In genomic region chr6:3887150-3887700, GRCh38 we compare ENCODE assay signal across 9 cellular contexts. TPM values are rescaled to one million over a fixed set of nuclear protein-coding genes. Genes with fewer than 3 reads are reported as not detected.
A peak's percentile ranks its signal among the peaks of the same experiment; 100 is the strongest.
DNase-seq lines count a peak whose midpoint lies in the region; ATAC-seq and TF ChIP-seq lines count a peak whose summit lies in the region.
"Had no signal": no experiment of that assay in that cellular context is flagged by ENCODE, and none has a peak within 500 bp of the region (broad histone marks: within the 10 kb centered on the region; RNA-seq: fewer than 3 reads in every experiment).

No MANE protein-coding gene starts in this region.

- TF ChIP-seq POLR2A in body of pancreas (IDR thresholded peaks at IDR 0.05): no peak

- H3K4me1 Mint-ChIP-seq in activated CD4-positive, alpha-beta memory T cell treated with anti-CD3 and anti-CD28 coated beads for 36 hours (ENCODE audit: low read depth): no peaks in the 10 kb centered on the region
- no peaks in the 10 kb centered on the region for H3K4me1 Mint-ChIP-seq in activated CD4-positive, alpha-beta memory T cell treated with anti-CD3 and anti-CD28 coated beads, Interleukin-2, amount 10 ng/mL, durations not matched to agents 7 days and 5 days
- H3K4me1 Mint-ChIP-seq in type B pancreatic cell (ENCODE audit: unreplicated experiment): peaks cover 34% of the 10 kb centered on the region
- H3K4me1 Mint-ChIP-seq in activated CD8-positive, alpha-beta memory T cell treated with anti-CD3 and anti-CD28 coated beads, Interleukin-2, amount 10 ng/mL, durations not matched to agents 7 days and 5 days: no peaks in the 10 kb centered on the region

- no peak overlapping the region for H3K27ac ChIP-seq in body of pancreas
- H3K27ac ChIP-seq: BLaER1 treated with 17β-estradiol and CSF1 and Interleukin-3, amounts not matched to agents 10 nM and 100 nM had no signal

- intact Hi-C loops in activated CD4-positive, alpha-beta memory T cell treated with anti-CD3 and anti-CD28 coated beads for 36 hours (cut with micrococcal nuclease): loop anchor here (1.0 kb wide), 2 partner anchors 139 to 145 kb away; no protein-coding TSS in a partner anchor
- intact Hi-C loops in body of pancreas (cut with DNase I): loop anchor here (5.0 to 10.0 kb wide), 2 partner anchors 48 to 140 kb away; no protein-coding TSS in a partner anchor

- no peaks in the 10 kb centered on the region for H3K36me3 ChIP-seq in body of pancreas (replicated peaks in 1 of 2; ENCODE audit: insufficient read depth in 1 of 2, low read depth in 2 of 2)
- H3K36me3 ChIP-seq in kidney epithelial cell (ENCODE audit: control insufficient read depth, insufficient read depth, low read length): no peaks in the 10 kb centered on the region
- H3K36me3 ChIP-seq: BLaER1 treated with 17β-estradiol and CSF1 and Interleukin-3, amounts not matched to agents 10 nM and 100 nM had no signal

- DNase-seq in activated CD4-positive, alpha-beta memory T cell treated with anti-CD3 and anti-CD28 coated beads for 36 hours: peak; percentile 20
- no peak for DNase-seq in activated CD4-positive, alpha-beta memory T cell treated with anti-CD3 and anti-CD28 coated beads, Interleukin-2, amount 10 ng/mL, durations not matched to agents 7 days and 5 days
- DNase-seq in body of pancreas: no peak
- no peak for DNase-seq in kidney epithelial cell (ENCODE audit: low read depth)
- no peak for DNase-seq in type B pancreatic cell (ENCODE audit: extremely low spot score, unreplicated experiment)
- DNase-seq in activated CD8-positive, alpha-beta memory T cell treated with anti-CD3 and anti-CD28 coated beads, Interleukin-2, amount 10 ng/mL, durations not matched to agents 7 days and 5 days: no peak
- no peak for DNase-seq in activated T-cell treated with anti-CD3 and anti-CD28 coated beads, Interleukin-2, amount 50 U/mL, for 1 hour

- no peaks in the 10 kb centered on the region for H3K9me3 ChIP-seq in body of pancreas

- 52 to 66% methylated on average over 9 of the region's 9 CpGs for WGBS in body of pancreas, 2 donors

- peaks cover 4% of the 10 kb centered on the region for H3K4me1 ChIP-seq in body of pancreas

- no peak overlapping the region for H3K4me3 ChIP-seq in body of pancreas
- H3K4me3 ChIP-seq in kidney epithelial cell (ENCODE audit: low read depth, low read length): no peak overlapping the region
- H3K4me3 ChIP-seq: BLaER1 treated with 17β-estradiol and CSF1 and Interleukin-3, amounts not matched to agents 10 nM and 100 nM had no signal

- TF ChIP-seq CTCF in body of pancreas (IDR thresholded peaks at IDR 0.05): peak in 5 of 7 experiments; percentile 21 to 41 (median 32)
- peak; percentile 41 for TF ChIP-seq CTCF in kidney epithelial cell (IDR thresholded peaks at IDR 0.05; ENCODE audit: insufficient read depth, low read length, poor library complexity, severe bottlenecking)
- TF ChIP-seq CTCF in type B pancreatic cell (conservative IDR thresholded peaks at IDR 0.05): peak; percentile 50

- H3K9me3 Mint-ChIP-seq in activated CD4-positive, alpha-beta memory T cell treated with anti-CD3 and anti-CD28 coated beads for 36 hours: no peaks in the 10 kb centered on the region
- no peaks in the 10 kb centered on the region for H3K9me3 Mint-ChIP-seq in activated CD4-positive, alpha-beta memory T cell treated with anti-CD3 and anti-CD28 coated beads, Interleukin-2, amount 10 ng/mL, durations not matched to agents 7 days and 5 days
- H3K9me3 Mint-ChIP-seq in type B pancreatic cell: no peaks in the 10 kb centered on the region
- H3K9me3 Mint-ChIP-seq in activated CD8-positive, alpha-beta memory T cell treated with anti-CD3 and anti-CD28 coated beads, Interleukin-2, amount 10 ng/mL, durations not matched to agents 7 days and 5 days (ENCODE audit: low read depth): no peaks in the 10 kb centered on the region

- H3K36me3 Mint-ChIP-seq in activated CD4-positive, alpha-beta memory T cell treated with anti-CD3 and anti-CD28 coated beads for 36 hours: no peaks in the 10 kb centered on the region
- H3K36me3 Mint-ChIP-seq in activated CD4-positive, alpha-beta memory T cell treated with anti-CD3 and anti-CD28 coated beads, Interleukin-2, amount 10 ng/mL, durations not matched to agents 7 days and 5 days (ENCODE audit: low read depth): no peaks in the 10 kb centered on the region
- no peaks in the 10 kb centered on the region for H3K36me3 Mint-ChIP-seq in type B pancreatic cell
- H3K36me3 Mint-ChIP-seq in activated CD8-positive, alpha-beta memory T cell treated with anti-CD3 and anti-CD28 coated beads, Interleukin-2, amount 10 ng/mL, durations not matched to agents 7 days and 5 days: no peaks in the 10 kb centered on the region

- no peaks in the 10 kb centered on the region for H3K27me3 ChIP-seq in body of pancreas
- no peaks in the 10 kb centered on the region for H3K27me3 ChIP-seq in kidney epithelial cell (ENCODE audit: control insufficient read depth, insufficient read depth, low read length)
- H3K27me3 ChIP-seq: BLaER1 treated with 17β-estradiol and CSF1 and Interleukin-3, amounts not matched to agents 10 nM and 100 nM had no signal

- CTCF ChIA-PET in activated CD4-positive, alpha-beta memory T cell treated with anti-CD3 and anti-CD28 coated beads for 36 hours (lab: Charles Lee): interaction anchor here (0.5 to 3.5 kb wide), 19 partner anchors 11 to 155 kb away, joined by 3 to 36 read pairs (median 4); partner anchors contain the start of gene FAM50B
- CTCF ChIA-PET in activated CD4-positive, alpha-beta memory T cell treated with anti-CD3 and anti-CD28 coated beads, Interleukin-2, amount 10 ng/mL, durations not matched to agents 7 days and 5 days (lab: Charles Lee): interaction anchor here (0.5 to 3.1 kb wide), 4 partner anchors 38 to 144 kb away, joined by 6 to 13 read pairs (median 9); partner anchors contain the start of gene FAM50B
- CTCF ChIA-PET in activated CD8-positive, alpha-beta memory T cell treated with anti-CD3 and anti-CD28 coated beads, Interleukin-2, amount 10 ng/mL, durations not matched to agents 7 days and 5 days (lab: Charles Lee): interaction anchor here (0.9 to 1.4 kb wide), 3 partner anchors 38 to 155 kb away, joined by 3 to 4 read pairs (median 3); partner anchors contain the start of gene FAM50B

- H3K4me3 Mint-ChIP-seq in activated CD4-positive, alpha-beta memory T cell treated with anti-CD3 and anti-CD28 coated beads for 36 hours: no peak overlapping the region
- H3K4me3 Mint-ChIP-seq in activated CD4-positive, alpha-beta memory T cell treated with anti-CD3 and anti-CD28 coated beads, Interleukin-2, amount 10 ng/mL, durations not matched to agents 7 days and 5 days: no peak overlapping the region
- H3K4me3 Mint-ChIP-seq in type B pancreatic cell: no peak overlapping the region
- no peak overlapping the region for H3K4me3 Mint-ChIP-seq in activated CD8-positive, alpha-beta memory T cell treated with anti-CD3 and anti-CD28 coated beads, Interleukin-2, amount 10 ng/mL, durations not matched to agents 7 days and 5 days

- ATAC-seq in body of pancreas (no peak), GM19397 (IDR thresholded peaks at IDR 0.05; ENCODE audit: unreplicated experiment) (no peak)
- ATAC-seq in activated CD8-positive, alpha-beta memory T cell treated with anti-CD3 and anti-CD28 coated beads, Interleukin-2, amount 10 ng/mL, durations not matched to agents 7 days and 5 days: no peak

- H3K27ac Mint-ChIP-seq in activated CD4-positive, alpha-beta memory T cell treated with anti-CD3 and anti-CD28 coated beads for 36 hours: no peak overlapping the region
- no peak overlapping the region for H3K27ac Mint-ChIP-seq in activated CD4-positive, alpha-beta memory T cell treated with anti-CD3 and anti-CD28 coated beads, Interleukin-2, amount 10 ng/mL, durations not matched to agents 7 days and 5 days
- H3K27ac Mint-ChIP-seq in type B pancreatic cell: peak overlapping the region; percentile 3
- no peak overlapping the region for H3K27ac Mint-ChIP-seq in activated CD8-positive, alpha-beta memory T cell treated with anti-CD3 and anti-CD28 coated beads, Interleukin-2, amount 10 ng/mL, durations not matched to agents 7 days and 5 days

- H3K27me3 Mint-ChIP-seq in activated CD4-positive, alpha-beta memory T cell treated with anti-CD3 and anti-CD28 coated beads for 36 hours: peaks cover 1% of the 10 kb centered on the region
- H3K27me3 Mint-ChIP-seq in activated CD4-positive, alpha-beta memory T cell treated with anti-CD3 and anti-CD28 coated beads, Interleukin-2, amount 10 ng/mL, durations not matched to agents 7 days and 5 days: no peaks in the 10 kb centered on the region
- no peaks in the 10 kb centered on the region for H3K27me3 Mint-ChIP-seq in type B pancreatic cell
- H3K27me3 Mint-ChIP-seq in activated CD8-positive, alpha-beta memory T cell treated with anti-CD3 and anti-CD28 coated beads, Interleukin-2, amount 10 ng/mL, durations not matched to agents 7 days and 5 days: peaks cover 13% of the 10 kb centered on the region

- POLR2A ChIA-PET in activated CD4-positive, alpha-beta memory T cell treated with anti-CD3 and anti-CD28 coated beads for 36 hours (lab: Charles Lee): no interaction called here
- POLR2A ChIA-PET in activated CD4-positive, alpha-beta memory T cell treated with anti-CD3 and anti-CD28 coated beads, Interleukin-2, amount 10 ng/mL, durations not matched to agents 7 days and 5 days (lab: Charles Lee): interaction anchor here (0.5 kb wide), 1 partner anchor 623 kb away, joined by 4 read pairs; no protein-coding TSS in a partner anchor

RNA-seq across cellular contexts. Expression of gene FAM50B, which starts 38.1 kb away (rescaled TPM):
- 10 to 100 TPM; 16.9 to 18.8 TPM for total RNA-seq in activated CD4-positive, alpha-beta memory T cell treated with anti-CD3 and anti-CD28 coated beads for 36 hours
- 10 to 100 TPM; 14.4 to 14.7 TPM for total RNA-seq in activated CD4-positive, alpha-beta memory T cell treated with anti-CD3 and anti-CD28 coated beads, Interleukin-2, amount 10 ng/mL, durations not matched to agents 7 days and 5 days
- total RNA-seq in body of pancreas (10 to 100 TPM in 1 of 2 donors, 1 to 10 TPM in 1; 9.9 to 15.6 TPM), kidney epithelial cell (8.6 and 8.7 TPM in 2 replicates), type B pancreatic cell (ENCODE audit: low replicate concordance) (1.8 and 7.3 TPM in 2 replicates)
- 10 to 100 TPM in 1 of 2 experiments, 1 to 10 TPM in 1; 8.8 to 10.6 TPM for total RNA-seq in activated CD8-positive, alpha-beta memory T cell treated with anti-CD3 and anti-CD28 coated beads, Interleukin-2, amount 10 ng/mL, durations not matched to agents 7 days and 5 days
